8 cellular contexts compared by ENCODE assay signal in genomic region chr1:110916669-110917306, GRCh38. TPM values are rescaled to one million over a fixed set of nuclear protein-coding genes. Genes with fewer than 3 reads are reported as not detected.
DNase-seq lines count a peak whose midpoint lies in the region; ATAC-seq and TF ChIP-seq lines count a peak whose summit lies in the region.

No MANE protein-coding gene starts in this region.

- H3K27me3 Mint-ChIP-seq in activated CD4-positive, alpha-beta T cell treated with anti-CD3 and anti-CD28 coated beads, Interleukin-2, amount 10 ng/mL, durations not matched to agents 24 days and 14 days, result peaks cover 3% of the 10 kb centered on the region

- peak overlapping the region; percentile 71 for H3K4me3 Mint-ChIP-seq in activated CD4-positive, alpha-beta T cell treated with anti-CD3 and anti-CD28 coated beads, Interleukin-2, amount 10 ng/mL, durations not matched to agents 24 days and 14 days

- peaks cover 17% of the 10 kb centered on the region for H3K4me1 Mint-ChIP-seq in activated CD4-positive, alpha-beta T cell treated with anti-CD3 and anti-CD28 coated beads, Interleukin-2, amount 10 ng/mL, durations not matched to agents 24 days and 14 days

- H3K36me3 ChIP-seq in mucosa of descending colon (ENCODE audit: low read depth), result no peaks in the 10 kb centered on the region

- peak overlapping the region; percentile 71 for H3K27ac Mint-ChIP-seq in activated CD4-positive, alpha-beta T cell treated with anti-CD3 and anti-CD28 coated beads, Interleukin-2, amount 10 ng/mL, durations not matched to agents 24 days and 14 days

- H3K9me3 ChIP-seq in mucosa of descending colon, result peaks cover 3% of the 10 kb centered on the region

- no peak for TF ChIP-seq CTCF in mucosa of descending colon (IDR thresholded peaks at IDR 0.05)

- H3K4me1 ChIP-seq in mucosa of descending colon (ENCODE audit: low read depth), result no peaks in the 10 kb centered on the region

- DNase-seq in activated T-cell treated with anti-CD3 and anti-CD28 coated beads for 24 hours (ENCODE audit: low read depth) (peak; percentile 23), activated T-cell treated with anti-CD3 and anti-CD28 coated beads for 4 hours (no peak), mucosa of descending colon (peak in 1 of 3 donors; percentile 6), islet precursor cell (no peak), NCI-H2029 treated with DMSO at 0.1 percent for 48 hours (lab: John Stamatoyannopoulos, UW) (no peak)
- peak; percentile 84 for DNase-seq in activated CD4-positive, alpha-beta T cell treated with anti-CD3 and anti-CD28 coated beads, Interleukin-2, amount 10 ng/mL, durations not matched to agents 24 days and 14 days

- peaks cover 24% of the 10 kb centered on the region for H3K9me3 Mint-ChIP-seq in activated CD4-positive, alpha-beta T cell treated with anti-CD3 and anti-CD28 coated beads, Interleukin-2, amount 10 ng/mL, durations not matched to agents 24 days and 14 days

- H3K36me3 Mint-ChIP-seq in activated CD4-positive, alpha-beta T cell treated with anti-CD3 and anti-CD28 coated beads, Interleukin-2, amount 10 ng/mL, durations not matched to agents 24 days and 14 days (ENCODE audit: low read depth), result peaks cover 17% of the 10 kb centered on the region

- peak; percentile 54 for ATAC-seq in HG03460 (IDR thresholded peaks at IDR 0.05; ENCODE audit: unreplicated experiment)
- peak; percentile 59 for ATAC-seq in mucosa of descending colon
- ATAC-seq in GM18868 (IDR thresholded peaks at IDR 0.05; ENCODE audit: unreplicated experiment), result no peak

- intact Hi-C loops in activated CD4-positive, alpha-beta T cell treated with anti-CD3 and anti-CD28 coated beads, Interleukin-2, amount 10 ng/mL, durations not matched to agents 24 days and 14 days (cut with micrococcal nuclease), result loop anchor here (1.0 kb wide), 1 partner anchor 36 kb away; no protein-coding TSS in a partner anchor
- intact Hi-C loops in mucosa of descending colon (cut with DNase I, micrococcal nuclease), result no loop called here

- H3K4me3 ChIP-seq in mucosa of descending colon, result no peak overlapping the region

RNA-seq across cellular contexts. Expression of gene CD53, which starts 43.8 kb away (rescaled TPM):
- total RNA-seq in activated CD4-positive, alpha-beta T cell treated with anti-CD3 and anti-CD28 coated beads, Interleukin-2, amount 10 ng/mL, durations not matched to agents 24 days and 14 days, result 185 and 190 TPM in 2 replicates
- total RNA-seq in mucosa of descending colon, result 10 to 100 TPM; 10.3 to 32.8 (median 28.2) TPM

RNA-seq across cellular contexts. Expression of gene LRIF1, which starts 46.9 kb away (rescaled TPM):
- total RNA-seq in activated CD4-positive, alpha-beta T cell treated with anti-CD3 and anti-CD28 coated beads, Interleukin-2, amount 10 ng/mL, durations not matched to agents 24 days and 14 days, result 14.0 and 14.4 TPM in 2 replicates
- total RNA-seq in mucosa of descending colon, result 1 to 10 TPM; 8.2 to 8.7 (median 8.6) TPM

Comparison
In these comparisons a context has a peak if more than half of its experiments do, and no peak if none do; other contexts are left out.
1. DNase-seq: peak in activated T-cell treated with anti-CD3 and anti-CD28 coated beads for 24 hours (single experiment) and activated CD4-positive, alpha-beta T cell treated with anti-CD3 and anti-CD28 coated beads, Interleukin-2, amount 10 ng/mL, durations not matched to agents 24 days and 14 days (single experiment); none in activated T-cell treated with anti-CD3 and anti-CD28 coated beads for 4 hours (single experiment), islet precursor cell (single experiment) and NCI-H2029 treated with DMSO at 0.1 percent for 48 hours (single experiment).